6 cellular contexts compared by ENCODE assay signal in the genomic region with DNA sequence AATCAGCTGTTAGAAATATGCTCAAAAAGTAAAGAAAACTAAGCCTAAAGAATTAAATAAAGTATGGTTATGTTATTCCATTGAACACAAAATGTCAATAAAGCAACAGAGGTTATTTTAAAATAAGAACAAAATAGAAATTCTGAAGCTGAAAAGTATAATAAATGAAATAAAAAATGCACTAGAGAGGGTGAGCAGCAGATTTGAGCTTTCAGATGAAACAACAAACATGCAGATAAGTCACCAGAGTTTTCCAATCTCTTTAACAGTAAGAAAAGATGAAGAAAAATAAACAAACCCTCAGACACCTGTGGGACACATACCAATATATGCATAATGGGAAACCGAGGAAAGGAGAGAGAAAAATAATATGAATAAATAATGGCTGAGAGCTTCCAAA.
"Had no signal": no experiment of that assay in that cellular context is flagged by ENCODE, and none has a peak within 500 bp of the region (broad histone marks: within the 10 kb centered on the region; RNA-seq: fewer than 3 reads in every experiment).

No MANE protein-coding gene starts in this region.

- H2AFZ ChIP-seq: GM23248 had no signal

- H3K4me1 ChIP-seq: HAP-1 had no signal

- H3K36me3 ChIP-seq: HAP-1 had no signal

- H3K9ac ChIP-seq: GM23248 had no signal

- H3K9me3 ChIP-seq: HAP-1 had no signal

- H3K4me3 ChIP-seq: GM23248, HAP-1 had no signal

- H3K27ac ChIP-seq: GM23248 had no signal

- DNase-seq: GM23248, GOT3, H7, HFFc6, KG1 had no signal
